ENCODE assay signal across 9 cellular contexts in the genomic region with DNA sequence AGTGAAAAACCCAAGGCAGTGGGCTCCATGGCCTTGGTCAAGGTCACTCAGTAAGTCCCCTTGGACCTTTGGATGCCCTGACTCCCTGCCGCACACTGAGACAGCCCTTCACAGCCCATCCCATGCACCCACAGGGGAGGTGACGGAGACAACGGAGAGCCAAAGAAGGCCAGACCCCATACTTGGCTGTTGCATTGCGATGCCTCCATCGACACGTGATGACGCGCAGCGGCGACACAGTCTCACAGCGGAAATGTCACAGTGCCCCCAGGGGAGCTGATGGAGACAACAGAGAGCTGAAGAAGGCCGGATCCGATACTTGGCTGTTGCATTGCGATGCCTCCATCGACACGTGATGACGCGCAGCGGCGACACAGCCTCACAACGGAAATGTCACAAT.
"Had no signal": no experiment of that assay in that cellular context is flagged by ENCODE, and none has a peak within 500 bp of the region (broad histone marks: within the 10 kb centered on the region; RNA-seq: fewer than 3 reads in every experiment).

No MANE protein-coding gene starts in this region.

- H3K9me3 ChIP-seq: HAP-1 had no signal

- DNase-seq: HFFc6, IMR-90 had no signal

- H2AFZ ChIP-seq: GM23338 had no signal

- H3K4me2 ChIP-seq: GM23338 had no signal

- H3K4me3 ChIP-seq: GM23338, HAP-1, K562 had no signal

- FAIRE-seq: H1, H54, HTR-8/SVneo, K562 had no signal

- H3K4me1 ChIP-seq: HAP-1 had no signal

- H3K36me3 ChIP-seq: HAP-1 had no signal

- ATAC-seq: GM23338, HCT116, K562 had no signal
